ENCODE assay signal across 20 cellular contexts in the genomic region with DNA sequence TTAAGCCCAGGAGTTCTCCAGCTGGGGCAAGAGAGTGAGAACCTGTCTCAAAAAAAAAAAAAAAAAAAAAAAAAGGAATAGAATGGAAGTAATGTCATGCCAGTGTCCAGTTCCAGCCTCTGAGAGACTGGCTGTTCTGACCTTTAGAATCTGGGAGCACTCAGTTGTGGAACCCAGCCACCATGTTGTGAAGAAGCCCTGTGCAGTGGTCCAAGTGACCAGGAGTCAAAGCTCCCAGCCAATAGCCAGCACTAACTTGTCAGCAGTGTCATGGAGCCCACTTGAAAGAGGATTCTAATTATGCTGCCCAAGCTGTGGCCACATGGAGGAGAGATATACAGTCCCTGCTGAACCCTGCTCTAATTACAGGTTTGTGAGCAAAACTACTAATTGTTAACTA. TPM values are rescaled to one million over a fixed set of nuclear protein-coding genes. Genes with fewer than 3 reads are reported as not detected.
DNase-seq lines count a peak whose midpoint lies in the region; ATAC-seq, FAIRE-seq and TF ChIP-seq lines count a peak whose summit lies in the region.
"Had no signal": no experiment of that assay in that cellular context is flagged by ENCODE, and none has a peak within 500 bp of the region (broad histone marks: within the 10 kb centered on the region; RNA-seq: fewer than 3 reads in every experiment).

No MANE protein-coding gene starts in this region.

- intact Hi-C loops in IMR-90 (cut with micrococcal nuclease) = no loop called here
- intact Hi-C loops in K562 (cut with micrococcal nuclease) = no loop called here

- peak overlapping the region in 1 of 2 experiments; percentile 57; a peak in 1 of 4 replicates for H4K8ac ChIP-seq in IMR-90 (ENCODE audit: low read depth in 2 of 2, low read length in 2 of 2)

- ATAC-seq in IMR-90 (ENCODE audit: low read depth) = no peak
- ATAC-seq in K562 = no peak
- no peak for ATAC-seq in HG02938 (IDR thresholded peaks at IDR 0.05; ENCODE audit: unreplicated experiment)

- peak overlapping the region; percentile 73 for H2AK5ac ChIP-seq in IMR-90 (ENCODE audit: low read depth, low read length)

- no peaks in the 10 kb centered on the region for H3K36me3 Mint-ChIP-seq in osteocyte (ENCODE audit: unreplicated experiment)

- H3K4me2 ChIP-seq in IMR-90 (ENCODE audit: low read depth, low read length) (no peak overlapping the region), K562 (ENCODE audit: insufficient read depth, low read length) (no peak overlapping the region)

- H3K14ac ChIP-seq in IMR-90 (replicated peaks; ENCODE audit: low read depth, low read length) = 0 out of 2 replicates have a peak overlapping the region, but pooled peaks have one; percentile 53

- H3K36me3 ChIP-seq in IMR-90 (ENCODE audit: control insufficient read depth, insufficient read depth, low read length) (no peaks in the 10 kb centered on the region), K562 (ENCODE audit: control insufficient read depth, insufficient read depth, low read length) (peaks cover 8% of the 10 kb centered on the region; the same call in 2 of the 3 replicates)
- H3K36me3 ChIP-seq: HAP-1 had no signal

- H4K20me1 ChIP-seq in IMR-90 (ENCODE audit: insufficient read depth, low read length) (no peaks in the 10 kb centered on the region), K562 (replicated peaks; ENCODE audit: control insufficient read depth, insufficient read depth, low read length) (no peaks in the 10 kb centered on the region)

- in situ Hi-C loops in IMR-90 (cut with MboI; ENCODE audit: low sequenced_read_pairs) = no loop called here
- in situ Hi-C loops in K562 (cut with MboI) = no loop called here

- no peak overlapping the region for H3K56ac ChIP-seq in IMR-90 (ENCODE audit: extremely low read depth, insufficient read depth, low read length)

- peak overlapping the region; percentile 23 for H2AK9ac ChIP-seq in IMR-90 (replicated peaks; ENCODE audit: low read depth, low read length, poor library complexity)

- H3K27ac ChIP-seq in IMR-90 (ENCODE audit: insufficient read depth, low read length) (no peak overlapping the region), K562 (ENCODE audit: extremely low read depth, low read depth, low read length) (no peak overlapping the region)

- H3K18ac ChIP-seq in IMR-90 (ENCODE audit: low read depth, low read length) = no peak overlapping the region; the same call in 1 of the 2 replicates

- peaks cover 44% of the 10 kb centered on the region for H3K4me1 Mint-ChIP-seq in osteocyte (ENCODE audit: unreplicated experiment)

- peaks cover 15% of the 10 kb centered on the region for H3K4me1 ChIP-seq in IMR-90 (ENCODE audit: control insufficient read depth, insufficient read depth, low read length)
- peaks cover 19 to 71% of the 10 kb centered on the region in 2 experiments; a peak in 4 of 5 replicates for H3K4me1 ChIP-seq in K562 (replicated peaks in 1 of 2; ENCODE audit: control insufficient read depth in 2 of 2, insufficient read depth in 2 of 2, low read length in 2 of 2)
- H3K4me1 ChIP-seq: HAP-1 had no signal

- H2BK15ac ChIP-seq in IMR-90 (ENCODE audit: low read depth, low read length) = peak overlapping the region; percentile 91; the same call in 1 of the 3 replicates

- peak overlapping the region; percentile 95 for H3K27ac Mint-ChIP-seq in osteocyte (ENCODE audit: unreplicated experiment)
- H3K27ac Mint-ChIP-seq: CD4-positive, alpha-beta memory T cell had no signal

- H3K79me2 ChIP-seq in K562 (ENCODE audit: control insufficient read depth, insufficient read depth, low read length) = peaks cover 15% of the 10 kb centered on the region; the same call in 1 of the 3 replicates

- no peaks in the 10 kb centered on the region for H3K27me3 Mint-ChIP-seq in osteocyte (ENCODE audit: unreplicated experiment)

- H3K27me3 ChIP-seq in IMR-90 (ENCODE audit: control insufficient read depth, insufficient read depth, low read length) = no peaks in the 10 kb centered on the region
- H3K27me3 ChIP-seq in K562 (ENCODE audit: control insufficient read depth in 2 of 2, insufficient read depth in 2 of 2, low read length in 2 of 2) = no peaks in the 10 kb centered on the region

- H4K91ac ChIP-seq in IMR-90 (ENCODE audit: insufficient read depth, low read depth, low read length) = no peak overlapping the region; the same call in 1 of the 2 replicates

- H2BK5ac ChIP-seq in IMR-90 (ENCODE audit: low read depth, low read length, poor library complexity, severe bottlenecking) = no peak overlapping the region

- H3K9me3 ChIP-seq in IMR-90 (ENCODE audit: control insufficient read depth, insufficient read depth, low read length) (no peaks in the 10 kb centered on the region), K562 (replicated peaks; ENCODE audit: control insufficient read depth, insufficient read depth, low read depth, low read length) (no peaks in the 10 kb centered on the region)
- H3K9me3 ChIP-seq: HAP-1 had no signal

- 0 out of 2 replicates have a peak overlapping the region, but pooled peaks have one; percentile 7 for H3K23ac ChIP-seq in IMR-90 (ENCODE audit: low read depth, low read length)

- no peak overlapping the region for H2AFZ ChIP-seq in IMR-90 (replicated peaks; ENCODE audit: low read length, poor library complexity)
- H2AFZ ChIP-seq in K562 (ENCODE audit: low read depth, low read length) = peak overlapping the region; percentile 14; the same call in 1 of the 2 replicates

- dilution Hi-C loops in IMR-90 (cut with HindIII; ENCODE audit: low sequenced_read_pairs, unreplicated experiment) = no loop called here

- CTCF ChIA-PET in IMR-90 (lab: Yijun Ruan, JAX) (no interaction called here), K562 (lab: Yijun Ruan, JAX; ENCODE audit: low intra/inter-chr PET ratio) (no interaction called here)

- no peak overlapping the region for H3K4me3 Mint-ChIP-seq in osteocyte (ENCODE audit: unreplicated experiment)
- H3K4me3 Mint-ChIP-seq: CD4-positive, alpha-beta memory T cell had no signal

- no peak overlapping the region for H3K4me3 ChIP-seq in IMR-90 (ENCODE audit: insufficient read depth, low read depth, low read length)
- H3K4me3 ChIP-seq in K562 = no peak overlapping the region
- H3K4me3 ChIP-seq: HAP-1 had no signal

- peak overlapping the region; percentile 80; the same call in 1 of the 2 replicates for H2BK120ac ChIP-seq in IMR-90 (ENCODE audit: low read depth, low read length)

- H3K79me1 ChIP-seq in IMR-90 (ENCODE audit: low read depth in 1 of 2, low read length in 2 of 2) = peaks cover 0 to 8% of the 10 kb centered on the region in 2 experiments; a peak in 1 of 4 replicates

- peak overlapping the region; percentile 70; the same call in 1 of the 2 replicates for H4K5ac ChIP-seq in IMR-90 (ENCODE audit: low read depth, low read length)

- H3K9me3 Mint-ChIP-seq in osteocyte (ENCODE audit: unreplicated experiment) = peaks cover 5% of the 10 kb centered on the region

- H3K4ac ChIP-seq in IMR-90 (ENCODE audit: low read depth, low read length) = peak overlapping the region; percentile 42; the same call in 1 of the 2 replicates

- no TSS peak for BruUV-seq in IMR-90 (replicated peaks; lab: Mats Ljungman, UMichigan)
- BruUV-seq in K562 (replicated peaks; lab: Mats Ljungman, UMichigan) = no TSS peak

- POLR2A ChIA-PET in IMR-90 (lab: Charles Lee; ENCODE audit: unreplicated experiment) = no interaction called here
- POLR2A ChIA-PET in K562 (lab: Yijun Ruan, JAX) = interaction anchor here (0.7 kb wide), 1 partner anchor 11 kb away, joined by 3 read pairs; no protein-coding TSS in a partner anchor

- H3K9me1 ChIP-seq in IMR-90 (ENCODE audit: insufficient read depth, low read length) = peaks cover 15% of the 10 kb centered on the region
- no peaks in the 10 kb centered on the region for H3K9me1 ChIP-seq in K562 (ENCODE audit: control insufficient read depth, insufficient read depth, low read length)

- peak overlapping the region; percentile 54; the same call in 1 of the 2 replicates for H2BK20ac ChIP-seq in IMR-90 (ENCODE audit: low read depth, low read length)

- no peak for TF ChIP-seq CTCF in IMR-90 (conservative IDR thresholded peaks at IDR 0.05; ENCODE audit: low read depth, low read length)
- no peak for TF ChIP-seq CTCF in K562 (IDR thresholded peaks at IDR 0.05 in 2 of 3, conservative IDR thresholded peaks at IDR 0.05 in 1 of 3; ENCODE audit: insufficient read depth in 2 of 3, low read depth in 1 of 3, low read length in 3 of 3)
- TF ChIP-seq CTCF in osteocyte (IDR thresholded peaks at IDR 0.05) = no peak

- no peak for TF ChIP-seq POLR2A in IMR-90 (IDR thresholded peaks at IDR 0.05; ENCODE audit: low read depth, low read length)
- no peak for TF ChIP-seq POLR2A in K562 (conservative IDR thresholded peaks at IDR 0.05)

- TF ChIP-seq RAD21 in IMR-90 (IDR thresholded peaks at IDR 0.05; ENCODE audit: low read length) (no peak), K562 (CRISPR knock-in tag; conservative IDR thresholded peaks at IDR 0.05 in 1 of 2, IDR thresholded peaks at IDR 0.05 in 1 of 2) (0 out of 4 replicates have a peak, but pooled peaks of 1 of the 2 experiments have one; percentile 8)

- no peak overlapping the region for H3K9ac ChIP-seq in IMR-90 (ENCODE audit: low read depth, low read length)
- peak overlapping the region in 1 of 2 experiments; percentile 24; a peak in 1 of 4 replicates for H3K9ac ChIP-seq in K562 (ENCODE audit: insufficient read depth in 1 of 2, low read depth in 2 of 2, low read length in 2 of 2)

- no peak for TF ChIP-seq EP300 in K562 (IDR thresholded peaks at IDR 0.05; ENCODE audit: low read length)

- FAIRE-seq in K562 (lab: Jason Lieb, UNC) = no peak
- FAIRE-seq: GM12891, H54 had no signal

- DNase-seq in IMR-90 = no peak
- no peak for DNase-seq in K562 (ENCODE audit: extremely low read depth in 1 of 4, low spot score in 3 of 4)
- no peak for DNase-seq in osteocyte (ENCODE audit: extremely low spot score, unreplicated experiment)
- DNase-seq in activated CD4-positive, alpha-beta T cell treated with anti-CD3 and anti-CD28 coated beads for 4 hours = no peak
- DNase-seq in NCI-H2196 treated with DMSO at 0.1 percent for 48 hours (lab: John Stamatoyannopoulos, UW; ENCODE audit: unreplicated experiment) = no peak
- DNase-seq: C1 segment of cervical spinal cord; Calu3; CD4-positive, alpha-beta memory T cell; COR-L47; DMS53; DMS79 treated with DMSO at 0.1 percent for 48 hours; GF-D8; GOT3 had no signal

RNA-seq across cellular contexts. Expression of gene CLEC3B, which starts 55.4 kb away (rescaled TPM):
- total RNA-seq in IMR-90 (2012; rRNA removed) = 1.9 and 3.6 TPM in 2 replicates
- 13.2 and 13.8 TPM in 2 replicates for polyA plus RNA-seq in IMR-90 (2012; rRNA removed)
- 20.2 and 52.4 TPM in 2 replicates for polyA plus RNA-seq in IMR-90 (2012; cell fraction: cytosol; rRNA removed)
- polyA plus RNA-seq in IMR-90 (2012; cell fraction: nucleus; rRNA removed; ENCODE audit: low replicate concordance) = 7.8 and 10.6 TPM in 2 replicates
- total RNA-seq in K562 (2011; cell fraction: chromatin; rRNA removed; ENCODE audit: low replicate concordance) = not detected in 2 replicates
- total RNA-seq in K562 (2011; cell fraction: nucleolus; rRNA removed) = 0.33 TPM in 1 of 2 replicates, not detected in the other
- total RNA-seq in K562 (2011; cell fraction: nucleoplasm; rRNA removed) = not detected in 2 replicates
- total RNA-seq in K562 (2014; rRNA removed) = 0.33 TPM in 1 of 2 replicates, not detected in the other
- total RNA-seq in K562 (2014; rRNA removed; fragmentation: Illumina TruSeq; extraction: Trizol) = not detected in 2 replicates
- not detected in 2 replicates for total RNA-seq in K562 (2015; rRNA removed; fragmentation: Illumina TruSeq; extraction: Trizol)
- not detected in 2 replicates for total RNA-seq in K562 (2021)
- 0.19 TPM in 1 of 2 replicates, not detected in the other for polyA plus RNA-seq in K562 (2011; rRNA removed)
- 0.27 TPM in 1 of 2 replicates, not detected in the other for polyA plus RNA-seq in K562 (2011; cell fraction: cytosol; rRNA removed)
- 0.41 and 0.52 TPM in 2 replicates for polyA plus RNA-seq in K562 (2011; cell fraction: nucleus; rRNA removed)
- polyA plus RNA-seq in K562 (2012) = 0.19 TPM in 1 of 2 replicates, not detected in the other
- polyA plus RNA-seq in K562 (2014; fragmentation: Illumina TruSeq; extraction: Trizol) = not detected in 2 replicates
- not detected for polyA plus RNA-seq in K562 (2014; fragmentation: Nextera tagmentation; extraction: Ambion mirVana)
- polyA plus RNA-seq in K562 (2014; rRNA removed) = not detected in 2 replicates
- polyA minus RNA-seq in K562 (2011; rRNA and poly(A)+ RNA removed) = not detected in 2 replicates
- not detected in 2 replicates for polyA minus RNA-seq in K562 (2011; cell fraction: cytosol; rRNA and poly(A)+ RNA removed)
- polyA minus RNA-seq in K562 (2011; cell fraction: nucleus; rRNA and poly(A)+ RNA removed) = 0.54 TPM in 1 of 2 replicates, not detected in the other
- 166 and 181 TPM in 2 replicates for total RNA-seq in osteocyte
- total RNA-seq: A172, Calu3, Daoy, G401 had no signal
- polyA plus RNA-seq: CD4-positive, alpha-beta memory T cell had no signal

Comparison
In these comparisons a context has a peak if more than half of its experiments do, and no peak if none do; other contexts are left out.
1. RNA of gene CLEC3B, which starts 55.4 kb away (total RNA-seq): 166 to 181 TPM in osteocyte; 1.9 to 3.6 TPM in IMR-90 and 0.33 TPM in K562; every median in the first group is over 10 times any median in the second.